Comparison of ENCODE assay signal across 1 cellular context in genomic region chr17:66560691-66561090, GRCh38.
TF ChIP-seq lines count a peak whose summit lies in the region.

No MANE protein-coding gene starts in this region.

TF ChIP-seq in IMR-90, 13 proteins besides CTCF, POLR2A, EP300 and RAD21 (continued from another document):
- TF ChIP-seq, protein P1, sequence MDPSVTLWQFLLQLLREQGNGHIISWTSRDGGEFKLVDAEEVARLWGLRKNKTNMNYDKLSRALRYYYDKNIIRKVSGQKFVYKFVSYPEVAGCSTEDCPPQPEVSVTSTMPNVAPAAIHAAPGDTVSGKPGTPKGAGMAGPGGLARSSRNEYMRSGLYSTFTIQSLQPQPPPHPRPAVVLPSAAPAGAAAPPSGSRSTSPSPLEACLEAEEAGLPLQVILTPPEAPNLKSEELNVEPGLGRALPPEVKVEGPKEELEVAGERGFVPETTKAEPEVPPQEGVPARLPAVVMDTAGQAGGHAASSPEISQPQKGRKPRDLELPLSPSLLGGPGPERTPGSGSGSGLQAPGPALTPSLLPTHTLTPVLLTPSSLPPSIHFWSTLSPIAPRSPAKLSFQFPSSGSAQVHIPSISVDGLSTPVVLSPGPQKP (IDR thresholded peaks at IDR 0.05; ENCODE audit: borderline replicate concordance, low read depth, low read length) = no peak
- no peak for TF ChIP-seq MAZ (IDR thresholded peaks at IDR 0.05; ENCODE audit: borderline replicate concordance, low read depth, low read length)
- TF ChIP-seq CHD1 (IDR thresholded peaks at IDR 0.05; ENCODE audit: low read depth, low read length) = no peak
- no peak for TF ChIP-seq MAFK (IDR thresholded peaks at IDR 0.05; ENCODE audit: low read depth, low read length)
